In genomic region chr1:12565094-12565965, GRCh38 we compare ENCODE assay signal across 21 cellular contexts. TPM values are rescaled to one million over a fixed set of nuclear protein-coding genes. Genes with fewer than 3 reads are reported as not detected.
DNase-seq lines count a peak whose midpoint lies in the region; ATAC-seq and TF ChIP-seq lines count a peak whose summit lies in the region.
"Had no signal": no experiment of that assay in that cellular context is flagged by ENCODE, and none has a peak within 500 bp of the region (broad histone marks: within the 10 kb centered on the region; RNA-seq: fewer than 3 reads in every experiment).

No MANE protein-coding gene starts in this region.

- no peaks in the 10 kb centered on the region for H3K4me1 Mint-ChIP-seq in type B pancreatic cell (ENCODE audit: unreplicated experiment)
- peaks cover 2% of the 10 kb centered on the region for H3K4me1 Mint-ChIP-seq in activated naive CD4-positive, alpha-beta T cell treated with anti-CD3 and anti-CD28 coated beads for 36 hours (ENCODE audit: low read depth)
- H3K4me1 Mint-ChIP-seq: CD8-positive, alpha-beta memory T cell had no signal

- H3K4me1 ChIP-seq in SK-N-SH (ENCODE audit: control insufficient read depth in 1 of 2, insufficient read depth in 2 of 2, low read depth in 1 of 2, low read length in 1 of 2) (peaks cover 0 to 5% of the 10 kb centered on the region in 2 experiments; a peak in 1 of 4 replicates), suprapubic skin (peaks cover 4% of the 10 kb centered on the region)

- H2AFZ ChIP-seq in SK-N-SH (ENCODE audit: low read depth), result no peak overlapping the region

- peaks cover 9% of the 10 kb centered on the region for H3K9me3 Mint-ChIP-seq in type B pancreatic cell
- H3K9me3 Mint-ChIP-seq in activated naive CD4-positive, alpha-beta T cell treated with anti-CD3 and anti-CD28 coated beads for 36 hours, result peaks cover 26% of the 10 kb centered on the region

- H4K20me1 ChIP-seq in SK-N-SH (ENCODE audit: insufficient read depth), result no peaks in the 10 kb centered on the region

- no peak overlapping the region for H3K4me2 ChIP-seq in SK-N-SH

- peaks cover 25% of the 10 kb centered on the region for H3K36me3 Mint-ChIP-seq in type B pancreatic cell
- peaks cover 35% of the 10 kb centered on the region for H3K36me3 Mint-ChIP-seq in activated naive CD4-positive, alpha-beta T cell treated with anti-CD3 and anti-CD28 coated beads for 36 hours (ENCODE audit: low read depth)

- TF ChIP-seq EP300 in SK-N-SH (IDR thresholded peaks at IDR 0.05; ENCODE audit: borderline replicate concordance in 1 of 2, low read depth in 1 of 2, low read length in 1 of 2) (no peak), suprapubic skin (IDR thresholded peaks at IDR 0.05) (no peak)

- ATAC-seq in SK-N-SH treated with all-trans-retinoic acid at 6 μM for 48 hours, result peak; percentile 10
- ATAC-seq in HG03565 (IDR thresholded peaks at IDR 0.05; ENCODE audit: unreplicated experiment), result no peak

- no peak for DNase-seq in SK-N-SH
- DNase-seq in fibroblast of the aortic adventitia (ENCODE audit: low read depth), result peak; percentile 50
- DNase-seq in nucleus accumbens (lab: John Stamatoyannopoulos, UW), result peak in 30 of 56 donors; percentile 10 to 68 (median 31)
- no peak for DNase-seq in type B pancreatic cell (ENCODE audit: extremely low spot score, unreplicated experiment)
- DNase-seq in suprapubic skin (ENCODE audit: low spot score in 2 of 2), result no peak
- DNase-seq in activated naive CD4-positive, alpha-beta T cell treated with anti-CD3 and anti-CD28 coated beads for 36 hours, result no peak
- DNase-seq: activated CD4-positive, alpha-beta T cell treated with anti-CD3 and anti-CD28 coated beads, Interleukin-2, amount 50 U/mL, for 4 hours; GDM1; GOT3; KG1; NCI-H1436; NCI-H69; retina; stimulated activated CD4-positive, alpha-beta T cell treated with anti-CD3 and anti-CD28 coated beads, Interleukin-4, amount 100 ng/mL, for 4 hours; stimulated activated naive CD4-positive, alpha-beta T cell treated with Interleukin-2 at 50 U/mL for 16 hours had no signal

- no peaks in the 10 kb centered on the region for H3F3A ChIP-seq in SK-N-SH (replicated peaks; ENCODE audit: insufficient read depth)

- peak overlapping the region; percentile 77 for H3K27ac Mint-ChIP-seq in type B pancreatic cell
- no peak overlapping the region for H3K27ac Mint-ChIP-seq in activated naive CD4-positive, alpha-beta T cell treated with anti-CD3 and anti-CD28 coated beads for 36 hours
- H3K27ac Mint-ChIP-seq: T-helper 2 cell treated with Interferon-gamma antibody and Interleukin-4, amounts not matched to agents 5 μg/mL and 100 μg/mL, for 36 hours had no signal

- H3K79me2 ChIP-seq in SK-N-SH (ENCODE audit: insufficient read depth), result no peaks in the 10 kb centered on the region

- no peak overlapping the region for H3K9ac ChIP-seq in SK-N-SH

- H3K9me2 ChIP-seq in SK-N-SH, result no peaks in the 10 kb centered on the region

- peaks cover 0 to 13% of the 10 kb centered on the region in 2 experiments for H3K36me3 ChIP-seq in SK-N-SH (replicated peaks in 1 of 2; ENCODE audit: control insufficient read depth in 1 of 2, insufficient read depth in 2 of 2, low read length in 1 of 2)
- H3K36me3 ChIP-seq in suprapubic skin, result peaks cover 33% of the 10 kb centered on the region

- no peak overlapping the region for H3K4me3 Mint-ChIP-seq in type B pancreatic cell
- no peak overlapping the region for H3K4me3 Mint-ChIP-seq in activated naive CD4-positive, alpha-beta T cell treated with anti-CD3 and anti-CD28 coated beads for 36 hours
- H3K4me3 Mint-ChIP-seq: CD8-positive, alpha-beta memory T cell; T-helper 2 cell treated with Interferon-gamma antibody and Interleukin-4, amounts not matched to agents 5 μg/mL and 100 μg/mL, for 36 hours had no signal

- no peaks in the 10 kb centered on the region for H3K27me3 ChIP-seq in SK-N-SH (ENCODE audit: insufficient read depth)
- H3K27me3 ChIP-seq in suprapubic skin, result no peaks in the 10 kb centered on the region

- intact Hi-C loops in activated naive CD4-positive, alpha-beta T cell treated with anti-CD3 and anti-CD28 coated beads for 36 hours (cut with micrococcal nuclease), result no loop called here

- CTCF ChIA-PET in SK-N-SH (lab: Yijun Ruan, JAX), result interaction anchor here (0.7 kb wide), 1 partner anchor 24 kb away, joined by 3 read pairs; no protein-coding TSS in a partner anchor
- CTCF ChIA-PET in activated naive CD4-positive, alpha-beta T cell treated with anti-CD3 and anti-CD28 coated beads for 36 hours (lab: Charles Lee), result no interaction called here

- no peak for TF ChIP-seq RAD21 in SK-N-SH (IDR thresholded peaks at IDR 0.05; ENCODE audit: low read length)

- H3K27me3 Mint-ChIP-seq in type B pancreatic cell, result no peaks in the 10 kb centered on the region
- H3K27me3 Mint-ChIP-seq in activated naive CD4-positive, alpha-beta T cell treated with anti-CD3 and anti-CD28 coated beads for 36 hours (ENCODE audit: low read depth), result no peaks in the 10 kb centered on the region

- H3K4me3 ChIP-seq in SK-N-SH (ENCODE audit: low read depth in 2 of 2, low read length in 1 of 2) (no peak overlapping the region), fibroblast of the aortic adventitia (ENCODE audit: low read depth, low read length) (no peak overlapping the region), suprapubic skin (no peak overlapping the region)

- TF ChIP-seq POLR2A in suprapubic skin (IDR thresholded peaks at IDR 0.05), result no peak

- WGBS in SK-N-SH (ENCODE audit: low lambda C conversion rate), result 86% methylated on average over 9 of the region's 10 CpGs
- WGBS in suprapubic skin, result 78% methylated on average over 6 of the region's 10 CpGs

- TF ChIP-seq CTCF in SK-N-SH (IDR thresholded peaks at IDR 0.05) (no peak), fibroblast of the aortic adventitia (IDR thresholded peaks at IDR 0.05; ENCODE audit: insufficient read depth, low read length) (no peak), type B pancreatic cell (conservative IDR thresholded peaks at IDR 0.05) (no peak), suprapubic skin (IDR thresholded peaks at IDR 0.05) (no peak)

- POLR2A ChIA-PET in SK-N-SH (lab: Yijun Ruan, JAX), result no interaction called here

- H3K9me3 ChIP-seq in SK-N-SH (no peaks in the 10 kb centered on the region), suprapubic skin (peaks cover 8% of the 10 kb centered on the region)

- H3K27ac ChIP-seq in SK-N-SH (ENCODE audit: low read depth in 2 of 2, low read length in 1 of 2) (no peak overlapping the region; a peak in 1 of 4 replicates), suprapubic skin (no peak overlapping the region)
- H3K27ac ChIP-seq: RWPE1 had no signal

TF ChIP-seq in SK-N-SH treated with all-trans-retinoic acid at 6 μM for 48 hours, 23 proteins besides CTCF, POLR2A, EP300 and RAD21 (continues in another document):
- TF ChIP-seq TOX (CRISPR knock-in tag; IDR thresholded peaks at IDR 0.05; ENCODE audit: borderline replicate concordance) (0 out of 2 replicates have a peak, but pooled peaks have one; percentile 19), OSR1 (CRISPR knock-in tag; IDR thresholded peaks at IDR 0.05) (no peak)

TF ChIP-seq in SK-N-SH, 30 proteins besides CTCF, POLR2A, EP300 and RAD21:
- no peak for TF ChIP-seq MEF2A (IDR thresholded peaks at IDR 0.05; ENCODE audit: borderline replicate concordance, low read depth)
- no peak for TF ChIP-seq TAF1 (IDR thresholded peaks at IDR 0.05; ENCODE audit: borderline replicate concordance, low read depth, low read length)
- TF ChIP-seq IRF3 (IDR thresholded peaks at IDR 0.05; ENCODE audit: low read depth, low read length), result no peak
- no peak for TF ChIP-seq FOSL2 (IDR thresholded peaks at IDR 0.05; ENCODE audit: borderline replicate concordance, low read depth)
- no peak for TF ChIP-seq RFX5 (IDR thresholded peaks at IDR 0.05; ENCODE audit: low read length)
- no peak for TF ChIP-seq CHD2 (IDR thresholded peaks at IDR 0.05; ENCODE audit: low read length, partially characterized antibody)
- TF ChIP-seq MAX (IDR thresholded peaks at IDR 0.05; ENCODE audit: low read depth), result no peak
- no peak for TF ChIP-seq RXRA (IDR thresholded peaks at IDR 0.05; ENCODE audit: borderline replicate concordance, low read depth)
- no peak for TF ChIP-seq SIN3A (IDR thresholded peaks at IDR 0.05; ENCODE audit: borderline replicate concordance, low read depth, low read length)

RNA-seq across cellular contexts. Expression of gene DHRS3, which starts 52.7 kb away (rescaled TPM):
- 29.6 and 44.8 TPM in 2 replicates for polyA plus RNA-seq in SK-N-SH (2012; rRNA removed)
- 17.6 and 26.3 TPM in 2 replicates for polyA plus RNA-seq in SK-N-SH (2012; cell fraction: cytosol; rRNA removed)
- 41.9 and 43.1 TPM in 2 replicates for polyA plus RNA-seq in SK-N-SH (2012; cell fraction: nucleus; rRNA removed)
- total RNA-seq in fibroblast of the aortic adventitia (ENCODE audit: low replicate concordance), result 64.4 and 114 TPM in 2 replicates
- 143 and 276 TPM in 2 replicates for total RNA-seq in type B pancreatic cell (ENCODE audit: low replicate concordance)
- 10 to 100 TPM; 73.3 to 86.9 (median 80.2) TPM for total RNA-seq in suprapubic skin
- 10 to 100 TPM; 45.5 to 45.7 TPM for total RNA-seq in activated naive CD4-positive, alpha-beta T cell treated with anti-CD3 and anti-CD28 coated beads for 36 hours
- total RNA-seq: A172 had no signal

Comparison
In these comparisons a context has a peak if more than half of its experiments do, and no peak if none do; other contexts are left out.
1. DNase-seq: peak in fibroblast of the aortic adventitia (single experiment) and nucleus accumbens (30 of 56); none in SK-N-SH (single experiment), type B pancreatic cell (single experiment), suprapubic skin (0 of 2) and activated naive CD4-positive, alpha-beta T cell treated with anti-CD3 and anti-CD28 coated beads for 36 hours (single experiment).